1 cellular context compared by ENCODE assay signal in the genomic region with DNA sequence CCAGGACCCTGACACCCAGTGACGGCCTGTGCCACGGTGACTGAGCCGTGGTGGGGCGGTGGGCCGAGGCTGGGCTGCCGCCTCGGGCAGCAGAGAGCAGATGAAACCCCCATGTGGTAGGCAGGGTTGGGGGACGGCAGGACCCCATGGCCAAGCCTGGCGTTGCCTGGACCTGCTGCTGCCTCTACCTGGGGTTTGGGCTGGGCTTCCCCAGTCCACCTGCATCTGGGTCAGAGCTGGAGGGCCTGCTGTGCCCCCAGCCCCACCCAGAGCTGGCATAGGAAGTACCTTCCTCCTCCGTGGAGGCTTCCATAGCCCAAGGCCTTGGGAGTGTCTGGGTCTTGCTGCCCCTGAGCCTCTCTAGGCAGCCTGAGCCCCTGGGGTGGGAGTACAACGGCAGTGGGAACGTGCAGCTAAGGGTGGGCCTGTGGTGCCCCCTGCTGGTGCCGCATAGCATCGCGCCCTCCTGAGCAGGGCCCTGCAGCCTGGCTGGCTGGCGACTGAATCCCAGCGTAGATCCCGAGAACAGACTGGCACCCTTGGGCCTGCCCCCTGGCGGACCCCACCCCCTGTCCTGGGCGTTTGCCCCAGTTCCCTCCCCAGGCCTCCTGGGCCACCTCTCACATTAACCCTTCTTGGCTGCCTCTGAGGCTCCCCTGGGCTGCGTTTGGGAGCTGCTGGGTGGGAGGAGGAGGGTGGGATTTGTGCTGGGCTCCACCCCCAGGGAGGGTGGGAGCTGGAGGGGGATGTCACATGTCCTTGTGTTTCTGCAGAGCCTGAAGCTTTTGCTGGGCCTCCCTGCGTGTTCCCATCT.
TF ChIP-seq lines count a peak whose summit lies in the region.

No MANE protein-coding gene starts in this region.

TF ChIP-seq in GM12878, 131 proteins besides CTCF, POLR2A, EP300 and RAD21 (continues in another document):
- TF ChIP-seq, protein P1, sequence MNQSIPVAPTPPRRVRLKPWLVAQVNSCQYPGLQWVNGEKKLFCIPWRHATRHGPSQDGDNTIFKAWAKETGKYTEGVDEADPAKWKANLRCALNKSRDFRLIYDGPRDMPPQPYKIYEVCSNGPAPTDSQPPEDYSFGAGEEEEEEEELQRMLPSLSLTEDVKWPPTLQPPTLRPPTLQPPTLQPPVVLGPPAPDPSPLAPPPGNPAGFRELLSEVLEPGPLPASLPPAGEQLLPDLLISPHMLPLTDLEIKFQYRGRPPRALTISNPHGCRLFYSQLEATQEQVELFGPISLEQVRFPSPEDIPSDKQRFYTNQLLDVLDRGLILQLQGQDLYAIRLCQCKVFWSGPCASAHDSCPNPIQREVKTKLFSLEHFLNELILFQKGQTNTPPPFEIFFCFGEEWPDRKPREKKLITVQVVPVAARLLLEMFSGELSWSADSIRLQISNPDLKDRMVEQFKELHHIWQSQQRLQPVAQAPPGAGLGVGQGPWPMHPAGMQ (IDR thresholded peaks at IDR 0.05; ENCODE audit: borderline replicate concordance): no peak
- TF ChIP-seq TCF7 (IDR thresholded peaks at IDR 0.05; ENCODE audit: borderline replicate concordance) (no peak), SIX5 (IDR thresholded peaks at IDR 0.05; ENCODE audit: low read depth, low read length, severe bottlenecking) (no peak), SREBF2 (IDR thresholded peaks at IDR 0.05; ENCODE audit: low read length) (no peak), YY1 (IDR thresholded peaks at IDR 0.05; ENCODE audit: low read depth, low read length) (peak; percentile 57; the same call in 1 of the 2 replicates), RELA (IDR thresholded peaks at IDR 0.05; ENCODE audit: borderline replicate concordance, partially characterized antibody) (no peak), SUPT20H (IDR thresholded peaks at IDR 0.05; ENCODE audit: borderline replicate concordance, control insufficient read depth, low read depth, low read length) (no peak), POU2F2 (IDR thresholded peaks at IDR 0.05; ENCODE audit: borderline replicate concordance, low read depth, low read length) (peak; percentile 26; the same call in 1 of the 3 replicates), RAD51 (IDR thresholded peaks at IDR 0.05) (no peak), TCF12 (IDR thresholded peaks at IDR 0.05; ENCODE audit: low read depth, low read length) (no peak), YBX1 (IDR thresholded peaks at IDR 0.05) (no peak), STAT1 (conservative IDR thresholded peaks at IDR 0.05) (no peak), GABPA (IDR thresholded peaks at IDR 0.05; ENCODE audit: low read depth) (no peak), SMC3 (IDR thresholded peaks at IDR 0.05; ENCODE audit: borderline replicate concordance, low read length) (peak; percentile 90), SIN3A (IDR thresholded peaks at IDR 0.05; ENCODE audit: low read depth, low read length) (no peak), HDAC2 (IDR thresholded peaks at IDR 0.05) (no peak), KAT2A (conservative IDR thresholded peaks at IDR 0.05; ENCODE audit: control insufficient read depth, low read depth, low read length) (no peak), MEF2B (IDR thresholded peaks at IDR 0.05; ENCODE audit: partially characterized antibody, poor library complexity, severe bottlenecking) (no peak), CHD1 (IDR thresholded peaks at IDR 0.05; ENCODE audit: low read depth, low read length) (no peak), SMAD1 (IDR thresholded peaks at IDR 0.05; ENCODE audit: low read depth, partially characterized antibody) (no peak), JUND (IDR thresholded peaks at IDR 0.05; ENCODE audit: low read depth, low read length) (no peak), RB1 (IDR thresholded peaks at IDR 0.05; ENCODE audit: borderline replicate concordance) (peak; percentile 69; the same call in 1 of the 2 replicates), SP1 (IDR thresholded peaks at IDR 0.05; ENCODE audit: low read depth, low read length) (no peak), CEBPB (IDR thresholded peaks at IDR 0.05; ENCODE audit: borderline replicate concordance in 1 of 2, low read depth in 2 of 2, low read length in 2 of 2) (no peak), TAF1 (IDR thresholded peaks at IDR 0.05; ENCODE audit: borderline replicate concordance, low read depth, low read length) (no peak), GATAD2B (conservative IDR thresholded peaks at IDR 0.05; ENCODE audit: low read depth) (no peak; the same call in 1 of the 2 replicates), CREM (IDR thresholded peaks at IDR 0.05; ENCODE audit: low read depth) (no peak), HDAC6 (IDR thresholded peaks at IDR 0.05; ENCODE audit: unreplicated experiment) (no peak), IRF4 (IDR thresholded peaks at IDR 0.05; ENCODE audit: low read depth, low read length) (no peak), IKZF1 (conservative IDR thresholded peaks at IDR 0.05) (peak; percentile 26), KDM1A (IDR thresholded peaks at IDR 0.05; ENCODE audit: borderline replicate concordance) (no peak), BACH1 (IDR thresholded peaks at IDR 0.05; ENCODE audit: borderline replicate concordance) (no peak), NR2F1 (conservative IDR thresholded peaks at IDR 0.05) (no peak), TBL1XR1 (IDR thresholded peaks at IDR 0.05; ENCODE audit: low read depth, low read length) (no peak), JUNB (IDR thresholded peaks at IDR 0.05) (no peak)
- TF ChIP-seq, protein P2, sequence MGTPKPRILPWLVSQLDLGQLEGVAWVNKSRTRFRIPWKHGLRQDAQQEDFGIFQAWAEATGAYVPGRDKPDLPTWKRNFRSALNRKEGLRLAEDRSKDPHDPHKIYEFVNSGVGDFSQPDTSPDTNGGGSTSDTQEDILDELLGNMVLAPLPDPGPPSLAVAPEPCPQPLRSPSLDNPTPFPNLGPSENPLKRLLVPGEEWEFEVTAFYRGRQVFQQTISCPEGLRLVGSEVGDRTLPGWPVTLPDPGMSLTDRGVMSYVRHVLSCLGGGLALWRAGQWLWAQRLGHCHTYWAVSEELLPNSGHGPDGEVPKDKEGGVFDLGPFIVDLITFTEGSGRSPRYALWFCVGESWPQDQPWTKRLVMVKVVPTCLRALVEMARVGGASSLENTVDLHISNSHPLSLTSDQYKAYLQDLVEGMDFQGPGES (IDR thresholded peaks at IDR 0.05): no peak
- TF ChIP-seq, protein P3, sequence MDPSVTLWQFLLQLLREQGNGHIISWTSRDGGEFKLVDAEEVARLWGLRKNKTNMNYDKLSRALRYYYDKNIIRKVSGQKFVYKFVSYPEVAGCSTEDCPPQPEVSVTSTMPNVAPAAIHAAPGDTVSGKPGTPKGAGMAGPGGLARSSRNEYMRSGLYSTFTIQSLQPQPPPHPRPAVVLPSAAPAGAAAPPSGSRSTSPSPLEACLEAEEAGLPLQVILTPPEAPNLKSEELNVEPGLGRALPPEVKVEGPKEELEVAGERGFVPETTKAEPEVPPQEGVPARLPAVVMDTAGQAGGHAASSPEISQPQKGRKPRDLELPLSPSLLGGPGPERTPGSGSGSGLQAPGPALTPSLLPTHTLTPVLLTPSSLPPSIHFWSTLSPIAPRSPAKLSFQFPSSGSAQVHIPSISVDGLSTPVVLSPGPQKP (IDR thresholded peaks at IDR 0.05; ENCODE audit: low read depth, low read length): no peak
- TF ChIP-seq, protein P4, sequence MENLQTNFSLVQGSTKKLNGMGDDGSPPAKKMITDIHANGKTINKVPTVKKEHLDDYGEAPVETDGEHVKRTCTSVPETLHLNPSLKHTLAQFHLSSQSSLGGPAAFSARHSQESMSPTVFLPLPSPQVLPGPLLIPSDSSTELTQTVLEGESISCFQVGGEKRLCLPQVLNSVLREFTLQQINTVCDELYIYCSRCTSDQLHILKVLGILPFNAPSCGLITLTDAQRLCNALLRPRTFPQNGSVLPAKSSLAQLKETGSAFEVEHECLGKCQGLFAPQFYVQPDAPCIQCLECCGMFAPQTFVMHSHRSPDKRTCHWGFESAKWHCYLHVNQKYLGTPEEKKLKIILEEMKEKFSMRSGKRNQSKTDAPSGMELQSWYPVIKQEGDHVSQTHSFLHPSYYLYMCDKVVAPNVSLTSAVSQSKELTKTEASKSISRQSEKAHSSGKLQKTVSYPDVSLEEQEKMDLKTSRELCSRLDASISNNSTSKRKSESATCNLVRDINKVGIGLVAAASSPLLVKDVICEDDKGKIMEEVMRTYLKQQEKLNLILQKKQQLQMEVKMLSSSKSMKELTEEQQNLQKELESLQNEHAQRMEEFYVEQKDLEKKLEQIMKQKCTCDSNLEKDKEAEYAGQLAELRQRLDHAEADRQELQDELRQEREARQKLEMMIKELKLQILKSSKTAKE (IDR thresholded peaks at IDR 0.05; ENCODE audit: low read depth, poor library complexity, severe bottlenecking): no peak
- TF ChIP-seq, protein P5, sequence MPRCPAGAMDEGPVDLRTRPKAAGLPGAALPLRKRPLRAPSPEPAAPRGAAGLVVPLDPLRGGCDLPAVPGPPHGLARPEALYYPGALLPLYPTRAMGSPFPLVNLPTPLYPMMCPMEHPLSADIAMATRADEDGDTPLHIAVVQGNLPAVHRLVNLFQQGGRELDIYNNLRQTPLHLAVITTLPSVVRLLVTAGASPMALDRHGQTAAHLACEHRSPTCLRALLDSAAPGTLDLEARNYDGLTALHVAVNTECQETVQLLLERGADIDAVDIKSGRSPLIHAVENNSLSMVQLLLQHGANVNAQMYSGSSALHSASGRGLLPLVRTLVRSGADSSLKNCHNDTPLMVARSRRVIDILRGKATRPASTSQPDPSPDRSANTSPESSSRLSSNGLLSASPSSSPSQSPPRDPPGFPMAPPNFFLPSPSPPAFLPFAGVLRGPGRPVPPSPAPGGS (IDR thresholded peaks at IDR 0.05; ENCODE audit: borderline replicate concordance, insufficient read depth, low read depth, low read length, poor library complexity, severe bottlenecking): no peak
- TF ChIP-seq, protein P6, sequence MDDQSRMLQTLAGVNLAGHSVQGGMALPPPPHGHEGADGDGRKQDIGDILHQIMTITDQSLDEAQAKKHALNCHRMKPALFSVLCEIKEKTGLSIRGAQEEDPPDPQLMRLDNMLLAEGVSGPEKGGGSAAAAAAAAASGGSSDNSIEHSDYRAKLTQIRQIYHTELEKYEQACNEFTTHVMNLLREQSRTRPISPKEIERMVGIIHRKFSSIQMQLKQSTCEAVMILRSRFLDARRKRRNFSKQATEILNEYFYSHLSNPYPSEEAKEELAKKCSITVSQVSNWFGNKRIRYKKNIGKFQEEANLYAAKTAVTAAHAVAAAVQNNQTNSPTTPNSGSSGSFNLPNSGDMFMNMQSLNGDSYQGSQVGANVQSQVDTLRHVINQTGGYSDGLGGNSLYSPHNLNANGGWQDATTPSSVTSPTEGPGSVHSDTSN (IDR thresholded peaks at IDR 0.05; ENCODE audit: insufficient replicate concordance, low read depth, low read length): no peak
- TF ChIP-seq, protein P7, sequence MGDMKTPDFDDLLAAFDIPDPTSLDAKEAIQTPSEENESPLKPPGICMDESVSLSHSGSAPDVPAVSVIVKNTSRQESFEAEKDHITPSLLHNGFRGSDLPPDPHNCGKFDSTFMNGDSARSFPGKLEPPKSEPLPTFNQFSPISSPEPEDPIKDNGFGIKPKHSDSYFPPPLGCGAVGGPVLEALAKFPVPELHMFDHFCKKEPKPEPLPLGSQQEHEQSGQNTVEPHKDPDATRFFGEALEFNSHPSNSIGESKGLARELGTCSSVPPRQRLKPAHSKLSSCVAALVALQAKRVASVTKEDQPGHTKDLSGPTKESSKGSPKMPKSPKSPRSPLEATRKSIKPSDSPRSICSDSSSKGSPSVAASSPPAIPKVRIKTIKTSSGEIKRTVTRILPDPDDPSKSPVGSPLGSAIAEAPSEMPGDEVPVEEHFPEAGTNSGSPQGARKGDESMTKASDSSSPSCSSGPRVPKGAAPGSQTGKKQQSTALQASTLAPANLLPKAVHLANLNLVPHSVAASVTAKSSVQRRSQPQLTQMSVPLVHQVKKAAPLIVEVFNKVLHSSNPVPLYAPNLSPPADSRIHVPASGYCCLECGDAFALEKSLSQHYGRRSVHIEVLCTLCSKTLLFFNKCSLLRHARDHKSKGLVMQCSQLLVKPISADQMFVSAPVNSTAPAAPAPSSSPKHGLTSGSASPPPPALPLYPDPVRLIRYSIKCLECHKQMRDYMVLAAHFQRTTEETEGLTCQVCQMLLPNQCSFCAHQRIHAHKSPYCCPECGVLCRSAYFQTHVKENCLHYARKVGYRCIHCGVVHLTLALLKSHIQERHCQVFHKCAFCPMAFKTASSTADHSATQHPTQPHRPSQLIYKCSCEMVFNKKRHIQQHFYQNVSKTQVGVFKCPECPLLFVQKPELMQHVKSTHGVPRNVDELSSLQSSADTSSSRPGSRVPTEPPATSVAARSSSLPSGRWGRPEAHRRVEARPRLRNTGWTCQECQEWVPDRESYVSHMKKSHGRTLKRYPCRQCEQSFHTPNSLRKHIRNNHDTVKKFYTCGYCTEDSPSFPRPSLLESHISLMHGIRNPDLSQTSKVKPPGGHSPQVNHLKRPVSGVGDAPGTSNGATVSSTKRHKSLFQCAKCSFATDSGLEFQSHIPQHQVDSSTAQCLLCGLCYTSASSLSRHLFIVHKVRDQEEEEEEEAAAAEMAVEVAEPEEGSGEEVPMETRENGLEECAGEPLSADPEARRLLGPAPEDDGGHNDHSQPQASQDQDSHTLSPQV (IDR thresholded peaks at IDR 0.05): no peak
- TF ChIP-seq, protein P8, sequence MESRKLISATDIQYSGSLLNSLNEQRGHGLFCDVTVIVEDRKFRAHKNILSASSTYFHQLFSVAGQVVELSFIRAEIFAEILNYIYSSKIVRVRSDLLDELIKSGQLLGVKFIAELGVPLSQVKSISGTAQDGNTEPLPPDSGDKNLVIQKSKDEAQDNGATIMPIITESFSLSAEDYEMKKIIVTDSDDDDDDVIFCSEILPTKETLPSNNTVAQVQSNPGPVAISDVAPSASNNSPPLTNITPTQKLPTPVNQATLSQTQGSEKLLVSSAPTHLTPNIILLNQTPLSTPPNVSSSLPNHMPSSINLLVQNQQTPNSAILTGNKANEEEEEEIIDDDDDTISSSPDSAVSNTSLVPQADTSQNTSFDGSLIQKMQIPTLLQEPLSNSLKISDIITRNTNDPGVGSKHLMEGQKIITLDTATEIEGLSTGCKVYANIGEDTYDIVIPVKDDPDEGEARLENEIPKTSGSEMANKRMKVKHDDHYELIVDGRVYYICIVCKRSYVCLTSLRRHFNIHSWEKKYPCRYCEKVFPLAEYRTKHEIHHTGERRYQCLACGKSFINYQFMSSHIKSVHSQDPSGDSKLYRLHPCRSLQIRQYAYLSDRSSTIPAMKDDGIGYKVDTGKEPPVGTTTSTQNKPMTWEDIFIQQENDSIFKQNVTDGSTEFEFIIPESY (IDR thresholded peaks at IDR 0.05): no peak
